1 cellular context compared by ENCODE assay signal in the genomic region with DNA sequence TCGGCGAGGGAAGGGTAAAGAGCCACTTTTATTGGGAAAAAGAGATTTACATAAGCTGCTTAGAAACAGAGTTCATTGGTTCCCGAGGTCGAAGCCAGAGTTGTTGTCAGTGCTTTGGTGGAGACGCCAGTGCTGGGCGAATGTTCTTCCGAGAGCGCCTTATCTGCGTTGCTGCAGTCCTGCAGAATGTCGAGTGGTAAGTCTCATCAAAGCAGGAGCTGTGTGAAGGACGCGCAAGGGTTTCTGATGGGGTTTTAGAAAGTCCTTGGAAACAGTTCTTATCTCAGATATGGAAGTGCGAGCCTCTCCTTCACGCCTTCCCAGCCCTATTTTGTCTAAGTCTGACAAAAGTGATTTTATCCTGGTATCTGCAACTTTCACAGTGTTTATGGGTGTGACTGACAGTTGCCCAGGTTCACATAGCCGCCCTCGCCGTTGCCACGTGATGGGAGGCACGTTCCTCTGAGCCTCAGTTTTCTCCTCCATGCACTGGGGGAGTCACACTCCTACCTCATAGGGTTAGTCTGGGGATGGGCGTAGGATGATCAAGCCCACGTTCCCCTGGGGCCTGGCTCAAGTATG.
TF ChIP-seq lines count a peak whose summit lies in the region.

No MANE protein-coding gene starts in this region.

TF ChIP-seq in K562, 482 proteins besides CTCF, POLR2A, EP300 and RAD21 (continued from another document):
- peak in 1 of 2 experiments; percentile 61; a peak in 1 of 4 replicates for TF ChIP-seq UBTF (IDR thresholded peaks at IDR 0.05; ENCODE audit: borderline replicate concordance in 1 of 2, low read depth in 2 of 2, low read length in 2 of 2)
- TF ChIP-seq SMAD4 (CRISPR knock-in tag; conservative IDR thresholded peaks at IDR 0.05), result peak; percentile 94
- TF ChIP-seq FOSL1 (tag; conservative IDR thresholded peaks at IDR 0.05), result no peak
- TF ChIP-seq ZFP36 (IDR thresholded peaks at IDR 0.05; ENCODE audit: low read depth, low read length, partially characterized antibody), result peak; percentile 61
- TF ChIP-seq ZSCAN29 (IDR thresholded peaks at IDR 0.05), result no peak
- peak; percentile 89 for TF ChIP-seq PKNOX1 (IDR thresholded peaks at IDR 0.05)
- TF ChIP-seq, protein P1, sequence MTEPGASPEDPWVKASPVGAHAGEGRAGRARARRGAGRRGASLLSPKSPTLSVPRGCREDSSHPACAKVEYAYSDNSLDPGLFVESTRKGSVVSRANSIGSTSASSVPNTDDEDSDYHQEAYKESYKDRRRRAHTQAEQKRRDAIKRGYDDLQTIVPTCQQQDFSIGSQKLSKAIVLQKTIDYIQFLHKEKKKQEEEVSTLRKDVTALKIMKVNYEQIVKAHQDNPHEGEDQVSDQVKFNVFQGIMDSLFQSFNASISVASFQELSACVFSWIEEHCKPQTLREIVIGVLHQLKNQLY (CRISPR knock-in tag; conservative IDR thresholded peaks at IDR 0.05), result no peak
- TF ChIP-seq, protein P2, sequence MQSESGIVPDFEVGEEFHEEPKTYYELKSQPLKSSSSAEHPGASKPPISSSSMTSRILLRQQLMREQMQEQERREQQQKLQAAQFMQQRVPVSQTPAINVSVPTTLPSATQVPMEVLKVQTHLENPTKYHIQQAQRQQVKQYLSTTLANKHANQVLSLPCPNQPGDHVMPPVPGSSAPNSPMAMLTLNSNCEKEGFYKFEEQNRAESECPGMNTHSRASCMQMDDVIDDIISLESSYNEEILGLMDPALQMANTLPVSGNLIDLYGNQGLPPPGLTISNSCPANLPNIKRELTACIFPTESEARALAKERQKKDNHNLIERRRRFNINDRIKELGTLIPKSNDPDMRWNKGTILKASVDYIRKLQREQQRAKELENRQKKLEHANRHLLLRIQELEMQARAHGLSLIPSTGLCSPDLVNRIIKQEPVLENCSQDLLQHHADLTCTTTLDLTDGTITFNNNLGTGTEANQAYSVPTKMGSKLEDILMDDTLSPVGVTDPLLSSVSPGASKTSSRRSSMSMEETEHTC (IDR thresholded peaks at IDR 0.05), result peak; percentile 62; the same call in 1 of the 2 replicates
- no peak for TF ChIP-seq ZNF717 (CRISPR knock-in tag; IDR thresholded peaks at IDR 0.05)
- TF ChIP-seq ARHGAP35 (IDR thresholded peaks at IDR 0.05; ENCODE audit: partially characterized antibody), result no peak
- no peak for TF ChIP-seq SMAD2 (IDR thresholded peaks at IDR 0.05; ENCODE audit: low read depth, low read length)
- no peak for TF ChIP-seq ZNF644 (tag; IDR thresholded peaks at IDR 0.05; ENCODE audit: low read depth)
- TF ChIP-seq BRD4 (IDR thresholded peaks at IDR 0.05), result no peak
- no peak for TF ChIP-seq RBM39 (optimal IDR thresholded peaks at IDR 0.05; ENCODE audit: low read depth, low read length)
- TF ChIP-seq GTF3C2 (IDR thresholded peaks at IDR 0.05; ENCODE audit: borderline replicate concordance, extremely low read depth, insufficient read length), result no peak
- TF ChIP-seq HDAC2 (IDR thresholded peaks at IDR 0.05), result 0 out of 2 replicates have a peak, but pooled peaks have one; percentile 30
- TF ChIP-seq MTA2 (IDR thresholded peaks at IDR 0.05; ENCODE audit: low read depth), result peak; percentile 10; the same call in 1 of the 2 replicates
- TF ChIP-seq RBM14 (IDR thresholded peaks at IDR 0.05; ENCODE audit: borderline replicate concordance, insufficient read depth, low read depth, low read length), result no peak
- TF ChIP-seq HDAC1 (IDR thresholded peaks at IDR 0.05), result 0 out of 4 replicates have a peak, but pooled peaks of 1 of the 2 experiments have one; percentile 21
- TF ChIP-seq NRF1 (conservative IDR thresholded peaks at IDR 0.05 in 1 of 2, IDR thresholded peaks at IDR 0.05 in 1 of 2), result peak; percentile 34 to 36; a peak in 3 of 4 replicates
- 0 out of 2 replicates have a peak, but pooled peaks have one; percentile 38 for TF ChIP-seq GATAD2A (IDR thresholded peaks at IDR 0.05)
- TF ChIP-seq SRSF7 (optimal IDR thresholded peaks at IDR 0.05; ENCODE audit: low read depth, low read length), result no peak
- TF ChIP-seq, protein P3, sequence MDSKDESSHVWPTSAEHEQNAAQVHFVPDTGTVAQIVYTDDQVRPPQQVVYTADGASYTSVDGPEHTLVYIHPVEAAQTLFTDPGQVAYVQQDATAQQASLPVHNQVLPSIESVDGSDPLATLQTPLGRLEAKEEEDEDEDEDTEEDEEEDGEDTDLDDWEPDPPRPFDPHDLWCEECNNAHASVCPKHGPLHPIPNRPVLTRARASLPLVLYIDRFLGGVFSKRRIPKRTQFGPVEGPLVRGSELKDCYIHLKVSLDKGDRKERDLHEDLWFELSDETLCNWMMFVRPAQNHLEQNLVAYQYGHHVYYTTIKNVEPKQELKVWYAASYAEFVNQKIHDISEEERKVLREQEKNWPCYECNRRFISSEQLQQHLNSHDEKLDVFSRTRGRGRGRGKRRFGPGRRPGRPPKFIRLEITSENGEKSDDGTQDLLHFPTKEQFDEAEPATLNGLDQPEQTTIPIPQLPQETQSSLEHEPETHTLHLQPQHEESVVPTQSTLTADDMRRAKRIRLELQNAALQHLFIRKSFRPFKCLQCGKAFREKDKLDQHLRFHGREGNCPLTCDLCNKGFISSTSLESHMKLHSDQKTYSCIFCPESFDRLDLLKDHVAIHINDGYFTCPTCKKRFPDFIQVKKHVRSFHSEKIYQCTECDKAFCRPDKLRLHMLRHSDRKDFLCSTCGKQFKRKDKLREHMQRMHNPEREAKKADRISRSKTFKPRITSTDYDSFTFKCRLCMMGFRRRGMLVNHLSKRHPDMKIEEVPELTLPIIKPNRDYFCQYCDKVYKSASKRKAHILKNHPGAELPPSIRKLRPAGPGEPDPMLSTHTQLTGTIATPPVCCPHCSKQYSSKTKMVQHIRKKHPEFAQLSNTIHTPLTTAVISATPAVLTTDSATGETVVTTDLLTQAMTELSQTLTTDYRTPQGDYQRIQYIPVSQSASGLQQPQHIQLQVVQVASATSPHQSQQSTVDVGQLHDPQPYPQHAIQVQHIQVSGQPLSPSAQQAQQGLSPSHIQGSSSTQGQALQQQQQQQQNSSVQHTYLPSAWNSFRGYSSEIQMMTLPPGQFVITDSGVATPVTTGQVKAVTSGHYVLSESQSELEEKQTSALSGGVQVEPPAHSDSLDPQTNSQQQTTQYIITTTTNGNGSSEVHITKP (IDR thresholded peaks at IDR 0.05; ENCODE audit: partially characterized antibody), result peak; percentile 28
- TF ChIP-seq SMARCA4 (IDR thresholded peaks at IDR 0.05), result peak; percentile 63; the same call in 1 of the 2 replicates
- TF ChIP-seq SP1 (CRISPR knock-in tag; IDR thresholded peaks at IDR 0.05), result no peak
- no peak for TF ChIP-seq DIDO1 (tag; IDR thresholded peaks at IDR 0.05; ENCODE audit: low read depth)
- no peak for TF ChIP-seq U2AF1 (optimal IDR thresholded peaks at IDR 0.05; ENCODE audit: low read depth, low read length)
- TF ChIP-seq HBP1 (CRISPR knock-in tag; IDR thresholded peaks at IDR 0.05), result no peak
- peak; percentile 74 for TF ChIP-seq ARID1B (IDR thresholded peaks at IDR 0.05)
- no peak for TF ChIP-seq XRCC4 (IDR thresholded peaks at IDR 0.05; ENCODE audit: extremely low read depth, insufficient read depth, insufficient read length)
- TF ChIP-seq U2AF2 (optimal IDR thresholded peaks at IDR 0.05; ENCODE audit: low read depth, low read length), result no peak
- TF ChIP-seq CBX2 (IDR thresholded peaks at IDR 0.05; ENCODE audit: insufficient read depth, low read length, poor library complexity, severe bottlenecking), result no peak
- peak; percentile 72 for TF ChIP-seq NCOR1 (IDR thresholded peaks at IDR 0.05)
- TF ChIP-seq PBX2 (CRISPR knock-in tag; IDR thresholded peaks at IDR 0.05; ENCODE audit: low read depth), result 0 out of 2 replicates have a peak, but pooled peaks have one; percentile 9
- TF ChIP-seq PBX2 (tag; conservative IDR thresholded peaks at IDR 0.05; ENCODE audit: low read depth), result peak; percentile 48
- no peak for TF ChIP-seq ZNF41 (CRISPR knock-in tag; conservative IDR thresholded peaks at IDR 0.05)
- TF ChIP-seq CREB1 (IDR thresholded peaks at IDR 0.05), result no peak
- TF ChIP-seq CREB1 (CRISPR knock-in tag; IDR thresholded peaks at IDR 0.05), result no peak
- TF ChIP-seq NR4A1 (CRISPR knock-in tag; IDR thresholded peaks at IDR 0.05), result no peak
- no peak for TF ChIP-seq NR4A1 (tag; IDR thresholded peaks at IDR 0.05)
- peak; percentile 68; the same call in 1 of the 2 replicates for TF ChIP-seq RAD51 (IDR thresholded peaks at IDR 0.05; ENCODE audit: borderline replicate concordance, low read depth)
- no peak for TF ChIP-seq ZC3H11A (IDR thresholded peaks at IDR 0.05; ENCODE audit: low read depth, low read length)
- no peak for TF ChIP-seq OTX1 (CRISPR knock-in tag; IDR thresholded peaks at IDR 0.05)
- TF ChIP-seq NFYB (IDR thresholded peaks at IDR 0.05; ENCODE audit: extremely low read depth, insufficient read length), result no peak
